ENCODE assay signal across 1 cellular context in the genomic region with DNA sequence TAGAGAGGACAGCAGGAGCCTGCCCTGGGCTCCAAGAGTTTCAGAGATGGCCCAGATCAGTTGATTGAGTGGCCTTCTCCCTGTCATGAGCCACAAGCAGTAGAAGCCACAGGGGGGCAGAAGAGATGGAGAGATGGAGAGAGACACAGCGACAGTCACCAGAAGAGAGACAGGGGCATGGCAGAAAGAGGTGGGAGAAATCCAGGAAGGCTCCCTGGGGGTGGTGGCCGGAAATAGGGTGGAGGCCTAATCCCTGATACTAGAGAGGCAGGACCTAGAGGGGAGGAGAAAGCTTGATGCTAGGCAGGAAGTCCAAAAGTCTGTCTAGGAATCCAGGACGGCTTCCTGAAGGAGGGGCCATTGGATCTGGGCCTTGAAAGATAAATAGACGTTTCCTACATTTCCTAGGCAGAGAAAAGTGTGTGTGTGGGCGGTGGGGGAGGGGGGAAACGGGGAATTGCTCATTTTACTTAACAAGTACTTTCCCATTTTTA.
TF ChIP-seq lines count a peak whose summit lies in the region.

No MANE protein-coding gene starts in this region.

TF ChIP-seq in HepG2, 621 proteins besides CTCF, POLR2A, EP300 and RAD21 (continued from another document):
- TF ChIP-seq, protein P1, sequence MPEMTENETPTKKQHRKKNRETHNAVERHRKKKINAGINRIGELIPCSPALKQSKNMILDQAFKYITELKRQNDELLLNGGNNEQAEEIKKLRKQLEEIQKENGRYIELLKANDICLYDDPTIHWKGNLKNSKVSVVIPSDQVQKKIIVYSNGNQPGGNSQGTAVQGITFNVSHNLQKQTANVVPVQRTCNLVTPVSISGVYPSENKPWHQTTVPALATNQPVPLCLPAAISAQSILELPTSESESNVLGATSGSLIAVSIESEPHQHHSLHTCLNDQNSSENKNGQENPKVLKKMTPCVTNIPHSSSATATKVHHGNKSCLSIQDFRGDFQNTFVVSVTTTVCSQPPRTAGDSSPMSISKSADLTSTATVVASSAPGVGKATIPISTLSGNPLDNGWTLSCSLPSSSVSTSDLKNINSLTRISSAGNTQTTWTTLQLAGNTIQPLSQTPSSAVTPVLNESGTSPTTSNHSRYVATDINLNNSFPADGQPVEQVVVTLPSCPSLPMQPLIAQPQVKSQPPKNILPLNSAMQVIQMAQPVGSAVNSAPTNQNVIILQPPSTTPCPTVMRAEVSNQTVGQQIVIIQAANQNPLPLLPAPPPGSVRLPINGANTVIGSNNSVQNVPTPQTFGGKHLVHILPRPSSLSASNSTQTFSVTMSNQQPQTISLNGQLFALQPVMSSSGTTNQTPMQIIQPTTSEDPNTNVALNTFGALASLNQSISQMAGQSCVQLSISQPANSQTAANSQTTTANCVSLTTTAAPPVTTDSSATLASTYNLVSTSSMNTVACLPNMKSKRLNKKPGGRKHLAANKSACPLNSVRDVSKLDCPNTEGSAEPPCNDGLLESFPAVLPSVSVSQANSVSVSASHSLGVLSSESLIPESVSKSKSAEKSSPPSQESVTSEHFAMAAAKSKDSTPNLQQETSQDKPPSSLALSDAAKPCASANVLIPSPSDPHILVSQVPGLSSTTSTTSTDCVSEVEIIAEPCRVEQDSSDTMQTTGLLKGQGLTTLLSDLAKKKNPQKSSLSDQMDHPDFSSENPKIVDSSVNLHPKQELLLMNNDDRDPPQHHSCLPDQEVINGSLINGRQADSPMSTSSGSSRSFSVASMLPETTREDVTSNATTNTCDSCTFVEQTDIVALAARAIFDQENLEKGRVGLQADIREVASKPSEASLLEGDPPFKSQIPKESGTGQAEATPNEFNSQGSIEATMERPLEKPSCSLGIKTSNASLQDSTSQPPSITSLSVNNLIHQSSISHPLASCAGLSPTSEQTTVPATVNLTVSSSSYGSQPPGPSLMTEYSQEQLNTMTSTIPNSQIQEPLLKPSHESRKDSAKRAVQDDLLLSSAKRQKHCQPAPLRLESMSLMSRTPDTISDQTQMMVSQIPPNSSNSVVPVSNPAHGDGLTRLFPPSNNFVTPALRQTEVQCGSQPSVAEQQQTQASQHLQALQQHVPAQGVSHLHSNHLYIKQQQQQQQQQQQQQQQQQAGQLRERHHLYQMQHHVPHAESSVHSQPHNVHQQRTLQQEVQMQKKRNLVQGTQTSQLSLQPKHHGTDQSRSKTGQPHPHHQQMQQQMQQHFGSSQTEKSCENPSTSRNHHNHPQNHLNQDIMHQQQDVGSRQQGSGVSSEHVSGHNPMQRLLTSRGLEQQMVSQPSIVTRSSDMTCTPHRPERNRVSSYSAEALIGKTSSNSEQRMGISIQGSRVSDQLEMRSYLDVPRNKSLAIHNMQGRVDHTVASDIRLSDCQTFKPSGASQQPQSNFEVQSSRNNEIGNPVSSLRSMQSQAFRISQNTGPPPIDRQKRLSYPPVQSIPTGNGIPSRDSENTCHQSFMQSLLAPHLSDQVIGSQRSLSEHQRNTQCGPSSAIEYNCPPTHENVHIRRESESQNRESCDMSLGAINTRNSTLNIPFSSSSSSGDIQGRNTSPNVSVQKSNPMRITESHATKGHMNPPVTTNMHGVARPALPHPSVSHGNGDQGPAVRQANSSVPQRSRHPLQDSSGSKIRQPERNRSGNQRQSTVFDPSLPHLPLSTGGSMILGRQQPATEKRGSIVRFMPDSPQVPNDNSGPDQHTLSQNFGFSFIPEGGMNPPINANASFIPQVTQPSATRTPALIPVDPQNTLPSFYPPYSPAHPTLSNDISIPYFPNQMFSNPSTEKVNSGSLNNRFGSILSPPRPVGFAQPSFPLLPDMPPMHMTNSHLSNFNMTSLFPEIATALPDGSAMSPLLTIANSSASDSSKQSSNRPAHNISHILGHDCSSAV (CRISPR knock-in tag; IDR thresholded peaks at IDR 0.05; ENCODE audit: borderline replicate concordance) = no peak
- TF ChIP-seq, protein P2, sequence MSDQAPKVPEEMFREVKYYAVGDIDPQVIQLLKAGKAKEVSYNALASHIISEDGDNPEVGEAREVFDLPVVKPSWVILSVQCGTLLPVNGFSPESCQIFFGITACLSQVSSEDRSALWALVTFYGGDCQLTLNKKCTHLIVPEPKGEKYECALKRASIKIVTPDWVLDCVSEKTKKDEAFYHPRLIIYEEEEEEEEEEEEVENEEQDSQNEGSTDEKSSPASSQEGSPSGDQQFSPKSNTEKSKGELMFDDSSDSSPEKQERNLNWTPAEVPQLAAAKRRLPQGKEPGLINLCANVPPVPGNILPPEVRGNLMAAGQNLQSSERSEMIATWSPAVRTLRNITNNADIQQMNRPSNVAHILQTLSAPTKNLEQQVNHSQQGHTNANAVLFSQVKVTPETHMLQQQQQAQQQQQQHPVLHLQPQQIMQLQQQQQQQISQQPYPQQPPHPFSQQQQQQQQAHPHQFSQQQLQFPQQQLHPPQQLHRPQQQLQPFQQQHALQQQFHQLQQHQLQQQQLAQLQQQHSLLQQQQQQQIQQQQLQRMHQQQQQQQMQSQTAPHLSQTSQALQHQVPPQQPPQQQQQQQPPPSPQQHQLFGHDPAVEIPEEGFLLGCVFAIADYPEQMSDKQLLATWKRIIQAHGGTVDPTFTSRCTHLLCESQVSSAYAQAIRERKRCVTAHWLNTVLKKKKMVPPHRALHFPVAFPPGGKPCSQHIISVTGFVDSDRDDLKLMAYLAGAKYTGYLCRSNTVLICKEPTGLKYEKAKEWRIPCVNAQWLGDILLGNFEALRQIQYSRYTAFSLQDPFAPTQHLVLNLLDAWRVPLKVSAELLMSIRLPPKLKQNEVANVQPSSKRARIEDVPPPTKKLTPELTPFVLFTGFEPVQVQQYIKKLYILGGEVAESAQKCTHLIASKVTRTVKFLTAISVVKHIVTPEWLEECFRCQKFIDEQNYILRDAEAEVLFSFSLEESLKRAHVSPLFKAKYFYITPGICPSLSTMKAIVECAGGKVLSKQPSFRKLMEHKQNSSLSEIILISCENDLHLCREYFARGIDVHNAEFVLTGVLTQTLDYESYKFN (CRISPR knock-in tag; conservative IDR thresholded peaks at IDR 0.05) = 0 out of 2 replicates have a peak, but pooled peaks have one; percentile 13
- TF ChIP-seq ZNF484 (CRISPR knock-in tag; IDR thresholded peaks at IDR 0.05; ENCODE audit: borderline replicate concordance, low read depth) = no peak
- TF ChIP-seq SSRP1 (CRISPR knock-in tag; IDR thresholded peaks at IDR 0.05) = 0 out of 2 replicates have a peak, but pooled peaks have one; percentile 74
- TF ChIP-seq, protein P3, sequence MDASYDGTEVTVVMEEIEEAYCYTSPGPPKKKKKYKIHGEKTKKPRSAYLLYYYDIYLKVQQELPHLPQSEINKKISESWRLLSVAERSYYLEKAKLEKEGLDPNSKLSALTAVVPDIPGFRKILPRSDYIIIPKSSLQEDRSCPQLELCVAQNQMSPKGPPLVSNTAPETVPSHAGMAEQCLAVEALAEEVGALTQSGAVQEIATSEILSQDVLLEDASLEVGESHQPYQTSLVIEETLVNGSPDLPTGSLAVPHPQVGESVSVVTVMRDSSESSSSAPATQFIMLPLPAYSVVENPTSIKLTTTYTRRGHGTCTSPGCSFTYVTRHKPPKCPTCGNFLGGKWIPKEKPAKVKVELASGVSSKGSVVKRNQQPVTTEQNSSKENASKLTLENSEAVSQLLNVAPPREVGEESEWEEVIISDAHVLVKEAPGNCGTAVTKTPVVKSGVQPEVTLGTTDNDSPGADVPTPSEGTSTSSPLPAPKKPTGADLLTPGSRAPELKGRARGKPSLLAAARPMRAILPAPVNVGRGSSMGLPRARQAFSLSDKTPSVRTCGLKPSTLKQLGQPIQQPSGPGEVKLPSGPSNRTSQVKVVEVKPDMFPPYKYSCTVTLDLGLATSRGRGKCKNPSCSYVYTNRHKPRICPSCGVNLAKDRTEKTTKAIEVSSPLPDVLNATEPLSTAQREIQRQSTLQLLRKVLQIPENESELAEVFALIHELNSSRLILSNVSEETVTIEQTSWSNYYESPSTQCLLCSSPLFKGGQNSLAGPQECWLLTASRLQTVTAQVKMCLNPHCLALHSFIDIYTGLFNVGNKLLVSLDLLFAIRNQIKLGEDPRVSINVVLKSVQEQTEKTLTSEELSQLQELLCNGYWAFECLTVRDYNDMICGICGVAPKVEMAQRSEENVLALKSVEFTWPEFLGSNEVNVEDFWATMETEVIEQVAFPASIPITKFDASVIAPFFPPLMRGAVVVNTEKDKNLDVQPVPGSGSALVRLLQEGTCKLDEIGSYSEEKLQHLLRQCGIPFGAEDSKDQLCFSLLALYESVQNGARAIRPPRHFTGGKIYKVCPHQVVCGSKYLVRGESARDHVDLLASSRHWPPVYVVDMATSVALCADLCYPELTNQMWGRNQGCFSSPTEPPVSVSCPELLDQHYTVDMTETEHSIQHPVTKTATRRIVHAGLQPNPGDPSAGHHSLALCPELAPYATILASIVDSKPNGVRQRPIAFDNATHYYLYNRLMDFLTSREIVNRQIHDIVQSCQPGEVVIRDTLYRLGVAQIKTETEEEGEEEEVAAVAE (CRISPR knock-in tag; IDR thresholded peaks at IDR 0.05; ENCODE audit: borderline replicate concordance) = 0 out of 2 replicates have a peak, but pooled peaks have one; percentile 19
- no peak for TF ChIP-seq ZFY (CRISPR knock-in tag; IDR thresholded peaks at IDR 0.05)
- TF ChIP-seq, protein P4, sequence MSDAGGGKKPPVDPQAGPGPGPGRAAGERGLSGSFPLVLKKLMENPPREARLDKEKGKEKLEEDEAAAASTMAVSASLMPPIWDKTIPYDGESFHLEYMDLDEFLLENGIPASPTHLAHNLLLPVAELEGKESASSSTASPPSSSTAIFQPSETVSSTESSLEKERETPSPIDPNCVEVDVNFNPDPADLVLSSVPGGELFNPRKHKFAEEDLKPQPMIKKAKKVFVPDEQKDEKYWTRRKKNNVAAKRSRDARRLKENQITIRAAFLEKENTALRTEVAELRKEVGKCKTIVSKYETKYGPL (CRISPR knock-in tag; IDR thresholded peaks at IDR 0.05) = no peak
- 0 out of 2 replicates have a peak, but pooled peaks have one; percentile 24 for TF ChIP-seq ZKSCAN8 (CRISPR knock-in tag; IDR thresholded peaks at IDR 0.05; ENCODE audit: borderline replicate concordance)
- peak; percentile 78 for TF ChIP-seq BCL6 (CRISPR knock-in tag; IDR thresholded peaks at IDR 0.05)
- TF ChIP-seq CCDC6 (CRISPR knock-in tag; IDR thresholded peaks at IDR 0.05) = 0 out of 2 replicates have a peak, but pooled peaks have one; percentile 28
- TF ChIP-seq, protein P5, sequence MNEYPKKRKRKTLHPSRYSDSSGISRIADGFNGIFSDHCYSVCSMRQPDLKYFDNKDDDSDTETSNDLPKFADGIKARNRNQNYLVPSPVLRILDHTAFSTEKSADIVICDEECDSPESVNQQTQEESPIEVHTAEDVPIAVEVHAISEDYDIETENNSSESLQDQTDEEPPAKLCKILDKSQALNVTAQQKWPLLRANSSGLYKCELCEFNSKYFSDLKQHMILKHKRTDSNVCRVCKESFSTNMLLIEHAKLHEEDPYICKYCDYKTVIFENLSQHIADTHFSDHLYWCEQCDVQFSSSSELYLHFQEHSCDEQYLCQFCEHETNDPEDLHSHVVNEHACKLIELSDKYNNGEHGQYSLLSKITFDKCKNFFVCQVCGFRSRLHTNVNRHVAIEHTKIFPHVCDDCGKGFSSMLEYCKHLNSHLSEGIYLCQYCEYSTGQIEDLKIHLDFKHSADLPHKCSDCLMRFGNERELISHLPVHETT (CRISPR knock-in tag; conservative IDR thresholded peaks at IDR 0.05) = 0 out of 2 replicates have a peak, but pooled peaks have one; percentile 36
- peak; percentile 63; the same call in 1 of the 2 replicates for TF ChIP-seq PITX1 (CRISPR knock-in tag; IDR thresholded peaks at IDR 0.05)
- TF ChIP-seq HNF4G (IDR thresholded peaks at IDR 0.05; ENCODE audit: borderline replicate concordance, low read depth, low read length) = no peak
- 0 out of 2 replicates have a peak, but pooled peaks have one; percentile 27 for TF ChIP-seq HNF4G (CRISPR knock-in tag; IDR thresholded peaks at IDR 0.05; ENCODE audit: borderline replicate concordance, low read depth)
